Comparison of ENCODE assay signal across 22 cellular contexts in the genomic region with DNA sequence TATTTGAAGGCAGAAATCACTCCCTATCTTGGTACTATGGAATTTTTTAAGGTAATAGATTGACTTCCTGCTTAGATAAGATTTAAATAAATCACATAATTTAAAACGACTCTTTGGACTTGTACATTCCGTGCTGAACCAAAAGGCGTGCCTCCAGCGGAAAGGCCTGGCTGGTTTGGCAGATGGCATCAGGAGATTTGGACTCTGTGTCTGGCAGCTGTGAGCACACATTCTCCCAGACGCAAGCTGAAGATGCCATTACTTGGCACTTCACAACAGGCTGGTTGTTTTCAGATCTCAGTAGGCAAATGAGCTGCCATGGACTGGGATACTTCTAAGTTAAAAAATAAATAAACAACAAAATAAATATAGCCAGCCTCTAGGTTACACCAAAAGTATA.
DNase-seq lines count a peak whose midpoint lies in the region; ATAC-seq, FAIRE-seq and TF ChIP-seq lines count a peak whose summit lies in the region.
"Had no signal": no experiment of that assay in that cellular context is flagged by ENCODE, and none has a peak within 500 bp of the region (broad histone marks: within the 10 kb centered on the region; RNA-seq: fewer than 3 reads in every experiment).

No MANE protein-coding gene starts in this region.

- H3K4me3 ChIP-seq in lower lobe of right lung: no peak overlapping the region
- H3K4me3 ChIP-seq in gastrocnemius medialis: no peak overlapping the region

- H3K36me3 Mint-ChIP-seq in activated naive CD8-positive, alpha-beta T cell treated with anti-CD3 and anti-CD28 coated beads for 36 hours: peaks cover 16% of the 10 kb centered on the region
- H3K36me3 Mint-ChIP-seq in type B pancreatic cell: peaks cover 25% of the 10 kb centered on the region

- TF ChIP-seq POLR2A in H54 (IDR thresholded peaks at IDR 0.05; ENCODE audit: low read depth, low read length) (no peak), gastrocnemius medialis (IDR thresholded peaks at IDR 0.05) (no peak)

- no peak overlapping the region for H3K27ac Mint-ChIP-seq in activated naive CD8-positive, alpha-beta T cell treated with anti-CD3 and anti-CD28 coated beads for 36 hours
- H3K27ac Mint-ChIP-seq in type B pancreatic cell: no peak overlapping the region
- H3K27ac Mint-ChIP-seq: nephron; stimulated activated naive B cell treated with anti-CD40 and anti-IgM and Interleukin-4, amounts not matched to agents 10 μg/mL and 1 μg/mL and 100 μg/mL, for 72 hours had no signal

- H3K4me1 ChIP-seq in lower lobe of right lung (peaks cover 28% of the 10 kb centered on the region), gastrocnemius medialis (peaks cover 11 to 35% of the 10 kb centered on the region in 2 donors)

- peak; percentile 55 for FAIRE-seq in H54 (lab: Jason Lieb, UNC)
- FAIRE-seq: GM18507, TTC549, urothelium cell line had no signal

- intact Hi-C loops in lower lobe of right lung (cut with DNase I) (no loop called here), gastrocnemius medialis (cut with DNase I; ENCODE audit: low total_unique reads) (no loop called here)

- no peaks in the 10 kb centered on the region for H3K27me3 Mint-ChIP-seq in activated naive CD8-positive, alpha-beta T cell treated with anti-CD3 and anti-CD28 coated beads for 36 hours
- no peaks in the 10 kb centered on the region for H3K27me3 Mint-ChIP-seq in type B pancreatic cell
- H3K27me3 Mint-ChIP-seq: stimulated activated naive B cell treated with anti-CD40 and anti-IgM and Interleukin-4, amounts not matched to agents 10 μg/mL and 1 μg/mL and 100 μg/mL, for 72 hours had no signal

- peaks cover 11% of the 10 kb centered on the region for H3K4me1 Mint-ChIP-seq in activated naive CD8-positive, alpha-beta T cell treated with anti-CD3 and anti-CD28 coated beads for 36 hours
- no peaks in the 10 kb centered on the region for H3K4me1 Mint-ChIP-seq in type B pancreatic cell (ENCODE audit: unreplicated experiment)
- H3K4me1 Mint-ChIP-seq: H9, nephron had no signal

- ATAC-seq in lower lobe of right lung: peak; percentile 16 to 55
- ATAC-seq in gastrocnemius medialis: peak; percentile 60 to 71
- ATAC-seq in GM18868 (IDR thresholded peaks at IDR 0.05; ENCODE audit: unreplicated experiment): no peak
- ATAC-seq: left ventricle myocardium superior; stimulated activated naive B cell treated with anti-CD40 and anti-IgM and Interleukin-4, amounts not matched to agents 10 μg/mL and 1 μg/mL and 100 μg/mL, for 72 hours had no signal

- no peak for DNase-seq in H54 (ENCODE audit: insufficient read length, low spot score)
- DNase-seq in cerebellum (ENCODE audit: low spot score): peak; percentile 34
- no peak for DNase-seq in lower lobe of right lung
- DNase-seq in gastrocnemius medialis: peak; percentile 27 to 36
- no peak for DNase-seq in NCI-H2029 (lab: John Stamatoyannopoulos, UW)
- no peak for DNase-seq in activated naive CD8-positive, alpha-beta T cell treated with anti-CD3 and anti-CD28 coated beads for 36 hours
- DNase-seq in type B pancreatic cell (ENCODE audit: extremely low spot score, unreplicated experiment): no peak
- DNase-seq: activated CD4-positive, alpha-beta T cell treated with anti-CD3 and anti-CD28 coated beads for 48 hours; activated effector memory CD4-positive, alpha-beta T cell treated with Interleukin-2 at 50 U/mL for 16 hours; foreskin melanocyte; H9; IMR-90; left ventricle myocardium superior; NCI-H1694 treated with DMSO at 0.1 percent for 48 hours; NCI-H345; stimulated activated naive B cell treated with anti-CD40 and anti-IgM and Interleukin-4, amounts not matched to agents 10 μg/mL and 1 μg/mL and 100 μg/mL, for 72 hours; SW 1271 had no signal

- H3K9me3 Mint-ChIP-seq in activated naive CD8-positive, alpha-beta T cell treated with anti-CD3 and anti-CD28 coated beads for 36 hours: no peaks in the 10 kb centered on the region
- H3K9me3 Mint-ChIP-seq in type B pancreatic cell: no peaks in the 10 kb centered on the region
- H3K9me3 Mint-ChIP-seq: H9; nephron; stimulated activated naive B cell treated with anti-CD40 and anti-IgM and Interleukin-4, amounts not matched to agents 10 μg/mL and 1 μg/mL and 100 μg/mL, for 72 hours had no signal

- TF ChIP-seq CTCF in lower lobe of right lung (IDR thresholded peaks at IDR 0.05): no peak
- TF ChIP-seq CTCF in gastrocnemius medialis (IDR thresholded peaks at IDR 0.05 in 4 of 5, conservative IDR thresholded peaks at IDR 0.05 in 1 of 5): no peak
- no peak for TF ChIP-seq CTCF in type B pancreatic cell (conservative IDR thresholded peaks at IDR 0.05)

- H3K9me3 ChIP-seq in lower lobe of right lung: no peaks in the 10 kb centered on the region
- H3K9me3 ChIP-seq in gastrocnemius medialis: no peaks in the 10 kb centered on the region

- peaks cover 73% of the 10 kb centered on the region for H3K36me3 ChIP-seq in lower lobe of right lung
- H3K36me3 ChIP-seq in gastrocnemius medialis: peaks cover 0 to 20% of the 10 kb centered on the region in 2 donors

- H3K27ac ChIP-seq in lower lobe of right lung (peak overlapping the region; percentile 31), gastrocnemius medialis (peak overlapping the region; percentile 25 to 68 (median 46))

- no peak overlapping the region for H3K4me3 Mint-ChIP-seq in activated naive CD8-positive, alpha-beta T cell treated with anti-CD3 and anti-CD28 coated beads for 36 hours
- no peak overlapping the region for H3K4me3 Mint-ChIP-seq in type B pancreatic cell
- H3K4me3 Mint-ChIP-seq: H9; nephron; stimulated activated naive B cell treated with anti-CD40 and anti-IgM and Interleukin-4, amounts not matched to agents 10 μg/mL and 1 μg/mL and 100 μg/mL, for 72 hours had no signal

- in situ Hi-C loops in gastrocnemius medialis (cut with MboI; ENCODE audit: low sequenced_read_pairs in 4 of 4): no loop called here

- H3K27me3 ChIP-seq in lower lobe of right lung (ENCODE audit: low read depth) (no peaks in the 10 kb centered on the region), gastrocnemius medialis (no peaks in the 10 kb centered on the region)

Comparison
In these comparisons a context has a peak if more than half of its experiments do, and no peak if none do; other contexts are left out.
1. DNase-seq: peak in cerebellum (single experiment) and gastrocnemius medialis (2 of 2); none in H54 (single experiment), lower lobe of right lung (single experiment), NCI-H2029 (single experiment), activated naive CD8-positive, alpha-beta T cell treated with anti-CD3 and anti-CD28 coated beads for 36 hours (single experiment) and type B pancreatic cell (single experiment).